ENCODE assay signal across 32 cellular contexts in the genomic region with DNA sequence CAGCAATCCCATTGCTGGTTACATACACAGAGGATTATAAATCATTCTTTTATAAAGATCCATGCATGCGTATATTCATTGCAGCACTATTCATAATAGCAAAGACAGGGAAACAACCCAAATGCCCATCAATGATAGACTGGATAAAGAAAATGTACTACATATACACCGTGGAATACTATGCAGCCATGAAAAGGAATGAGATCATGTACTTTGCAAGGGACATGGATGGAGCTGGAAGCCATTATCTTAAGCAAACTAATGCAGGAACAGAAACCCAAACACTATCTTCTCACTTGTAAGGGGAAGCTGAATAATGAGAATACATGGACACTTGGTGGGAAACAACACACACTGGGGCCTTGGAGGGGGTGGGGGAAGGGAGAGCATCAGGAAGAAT.
"Had no signal": no experiment of that assay in that cellular context is flagged by ENCODE, and none has a peak within 500 bp of the region (broad histone marks: within the 10 kb centered on the region; RNA-seq: fewer than 3 reads in every experiment).

No MANE protein-coding gene starts in this region.

- H3K27me3 Mint-ChIP-seq: naive B cell; natural killer cell treated with Interleukin-12 subunit alpha and Interleukin-12 subunit beta and Interleukin-15 and Interleukin-18, amount 100 ng/mL, for 72 hours; progenitor cell of endocrine pancreas; stimulated activated memory B cell treated with anti-CD40 and anti-IgM and Interleukin-4, amounts not matched to agents 10 μg/mL and 1 μg/mL and 100 μg/mL, for 72 hours; stimulated activated naive CD8-positive, alpha-beta T cell treated with anti-CD3 and anti-CD28 coated beads, Interleukin-15, amount 100 ng/mL, for 72 hours had no signal

- FAIRE-seq: urothelium cell line had no signal

- H3K27me3 ChIP-seq: neural progenitor cell, ovary, right lobe of liver, sigmoid colon, spleen, suprapubic skin, testis, tibial artery, transverse colon, upper lobe of left lung, vagina had no signal

- H3K4me1 Mint-ChIP-seq: naive B cell; naive thymus-derived CD8-positive, alpha-beta T cell; neural progenitor cell; stimulated activated memory B cell treated with anti-CD40 and anti-IgM and Interleukin-4, amounts not matched to agents 10 μg/mL and 1 μg/mL and 100 μg/mL, for 72 hours; stimulated activated naive CD8-positive, alpha-beta T cell treated with anti-CD3 and anti-CD28 coated beads, Interleukin-15, amount 100 ng/mL, for 72 hours had no signal

- H3K4me2 ChIP-seq: neural progenitor cell, smooth muscle cell had no signal

- H3K27ac ChIP-seq: neural progenitor cell, ovary, parathyroid adenoma, psoas muscle, right lobe of liver, sigmoid colon, spleen, suprapubic skin, testis, tibial artery, transverse colon, upper lobe of left lung, vagina had no signal

- H2AFZ ChIP-seq: neural progenitor cell, parathyroid adenoma had no signal

- H3K4me1 ChIP-seq: neural progenitor cell, parathyroid adenoma, psoas muscle, right lobe of liver, sigmoid colon, spleen, suprapubic skin, testis, tibial artery, transverse colon, upper lobe of left lung, vagina had no signal

- H3K9me3 Mint-ChIP-seq: neural progenitor cell; stimulated activated naive CD8-positive, alpha-beta T cell treated with anti-CD3 and anti-CD28 coated beads, Interleukin-15, amount 100 ng/mL, for 72 hours had no signal

- DNase-seq: naive B cell; naive thymus-derived CD8-positive, alpha-beta T cell; occipital lobe; ovary; posterior cingulate gyrus; psoas muscle; right cardiac atrium; right lobe of liver; sigmoid colon; spleen; stimulated activated CD4-positive, alpha-beta T cell treated with anti-CD3 and anti-CD28 coated beads, Interleukin-12 subunit alpha, Interleukin-12 subunit beta, amount 100 ng/mL, for 4 hours; stimulated activated CD4-positive, alpha-beta T cell treated with anti-CD3 and anti-CD28 coated beads, Interleukin-1b, Interleukin-23, amount 100 ng/mL, for 48 hours; stimulated activated CD4-positive, alpha-beta T cell treated with anti-CD3 and anti-CD28 coated beads, Interleukin-4, amount 100 ng/mL, for 1 hour; stimulated activated CD4-positive, alpha-beta T cell treated with anti-CD3 and anti-CD28 coated beads, Interleukin-4, amount 100 ng/mL, for 4 hours; stimulated activated CD8-positive, alpha-beta memory T cell treated with anti-CD3 and anti-CD28 coated beads, Interleukin-4, amount 100 ng/mL, for 48 hours; stimulated activated naive CD4-positive, alpha-beta T cell; stimulated activated naive CD8-positive, alpha-beta T cell treated with anti-CD3 and anti-CD28 coated beads, Interleukin-15, amount 100 ng/mL, for 72 hours; stimulated activated naive CD8-positive, alpha-beta T cell treated with anti-CD3 and anti-CD28 coated beads, Interleukin-15, Interleukin-2, amounts not matched to agents 100 U/mL and 50 U/mL, for 24 hours; substantia nigra; testis; tibial artery; transverse colon; upper lobe of left lung had no signal

- ATAC-seq: naive thymus-derived CD8-positive, alpha-beta T cell; natural killer cell treated with Interleukin-12 subunit alpha and Interleukin-12 subunit beta and Interleukin-15 and Interleukin-18, amount 100 ng/mL, for 72 hours; psoas muscle; right cardiac atrium; right lobe of liver; stimulated activated memory B cell treated with anti-CD40 and anti-IgM and Interleukin-4, amounts not matched to agents 10 μg/mL and 1 μg/mL and 100 μg/mL, for 72 hours; stimulated activated naive CD8-positive, alpha-beta T cell treated with anti-CD3 and anti-CD28 coated beads, Interleukin-15, amount 100 ng/mL, for 72 hours; stimulated activated naive CD8-positive, alpha-beta T cell treated with anti-CD3 and anti-CD28 coated beads, Interleukin-15, Interleukin-2, amounts not matched to agents 100 U/mL and 50 U/mL, for 24 hours had no signal

- H3K4me3 Mint-ChIP-seq: naive B cell; naive thymus-derived CD8-positive, alpha-beta T cell; natural killer cell treated with Interleukin-12 subunit alpha and Interleukin-12 subunit beta and Interleukin-15 and Interleukin-18, amount 100 ng/mL, for 72 hours; neural progenitor cell; stimulated activated memory B cell treated with anti-CD40 and anti-IgM and Interleukin-4, amounts not matched to agents 10 μg/mL and 1 μg/mL and 100 μg/mL, for 72 hours; stimulated activated naive CD8-positive, alpha-beta T cell treated with anti-CD3 and anti-CD28 coated beads, Interleukin-15, amount 100 ng/mL, for 72 hours had no signal

- H3K79me2 ChIP-seq: parathyroid adenoma had no signal

- H3K9me3 ChIP-seq: psoas muscle, right lobe of liver, sigmoid colon, suprapubic skin, testis, transverse colon, vagina had no signal

- H3K27ac Mint-ChIP-seq: naive B cell; naive thymus-derived CD8-positive, alpha-beta T cell; natural killer cell treated with Interleukin-12 subunit alpha and Interleukin-12 subunit beta and Interleukin-15 and Interleukin-18, amount 100 ng/mL, for 72 hours; neural progenitor cell; progenitor cell of endocrine pancreas; stimulated activated memory B cell treated with anti-CD40 and anti-IgM and Interleukin-4, amounts not matched to agents 10 μg/mL and 1 μg/mL and 100 μg/mL, for 72 hours; stimulated activated naive CD8-positive, alpha-beta T cell treated with anti-CD3 and anti-CD28 coated beads, Interleukin-15, amount 100 ng/mL, for 72 hours had no signal

- H3K36me3 Mint-ChIP-seq: naive B cell; natural killer cell treated with Interleukin-12 subunit alpha and Interleukin-12 subunit beta and Interleukin-15 and Interleukin-18, amount 100 ng/mL, for 72 hours; neural progenitor cell; stimulated activated memory B cell treated with anti-CD40 and anti-IgM and Interleukin-4, amounts not matched to agents 10 μg/mL and 1 μg/mL and 100 μg/mL, for 72 hours had no signal

- H3K4me3 ChIP-seq: neural progenitor cell, ovary, psoas muscle, right lobe of liver, sigmoid colon, smooth muscle cell, spleen, suprapubic skin, testis, tibial artery, transverse colon, upper lobe of left lung, vagina had no signal

- H3K36me3 ChIP-seq: neural progenitor cell, ovary, right lobe of liver, sigmoid colon, spleen, suprapubic skin, tibial artery, transverse colon, upper lobe of left lung, vagina had no signal

- H3K9ac ChIP-seq: neural progenitor cell, parathyroid adenoma had no signal
